34 cellular contexts compared by ENCODE assay signal in the genomic region with DNA sequence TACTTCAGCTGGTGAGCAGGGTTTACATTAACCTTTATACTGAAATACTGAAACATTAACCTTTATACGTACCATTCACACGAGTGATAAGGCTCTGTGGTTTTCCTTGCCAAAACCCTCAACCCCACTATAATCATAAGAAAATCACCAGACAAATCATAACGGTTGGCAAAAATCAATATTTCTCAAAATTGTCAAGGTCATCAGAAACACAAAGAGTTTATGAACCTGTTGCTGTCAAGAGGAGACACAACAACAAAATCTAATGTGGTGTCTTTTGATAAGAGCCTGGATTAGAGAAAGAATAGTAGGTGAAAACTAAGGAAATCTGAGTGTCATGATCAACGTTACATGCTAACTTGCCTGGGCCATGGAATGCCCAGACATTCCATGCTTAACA.
"Had no signal": no experiment of that assay in that cellular context is flagged by ENCODE, and none has a peak within 500 bp of the region (broad histone marks: within the 10 kb centered on the region; RNA-seq: fewer than 3 reads in every experiment).

No MANE protein-coding gene starts in this region.

- H3K36me3 ChIP-seq: MG63 had no signal

- H3K4me3 ChIP-seq: MG63 had no signal

- H3K27ac ChIP-seq: KMS-11 had no signal

- H3K9ac ChIP-seq: KMS-11 had no signal

- H3K27me3 ChIP-seq: MG63 had no signal

- H3K4me2 ChIP-seq: KMS-11 had no signal

- DNase-seq: Karpas-422, Kasumi-1, KG1, MG63, MM.1S, MV-4-11, NCI-H1048, NCI-H1092, NCI-H1092 treated with DMSO at 0.1 percent for 48 hours, NCI-H1105, NCI-H1105 treated with DMSO at 0.1 percent for 48 hours, NCI-H1417, NCI-H1417 treated with DMSO at 0.1 percent for 48 hours, NCI-H1436, NCI-H1436 treated with DMSO at 0.1 percent for 48 hours, NCI-H146, NCI-H1694, NCI-H1694 treated with DMSO at 0.1 percent for 48 hours, NCI-H187, NCI-H187 treated with DMSO at 0.1 percent for 48 hours, NCI-H1930, NCI-H2029, NCI-H2029 treated with DMSO at 0.1 percent for 48 hours, NCI-H2081, NCI-H2081 treated with DMSO at 0.1 percent for 48 hours, NCI-H2107, NCI-H2171, NCI-H2171 treated with DMSO at 0.1 percent for 48 hours, NCI-H2227 treated with DMSO at 0.1 percent for 48 hours, NCI-H226, NCI-H345, NCI-H446, NCI-H446 treated with DMSO at 0.1 percent for 48 hours had no signal
